ENCODE assay signal across 30 cellular contexts in genomic region chr4:151785484-151786157, GRCh38.
"Had no signal": no experiment of that assay in that cellular context is flagged by ENCODE, and none has a peak within 500 bp of the region (broad histone marks: within the 10 kb centered on the region; RNA-seq: fewer than 3 reads in every experiment).

No MANE protein-coding gene starts in this region.

- H3K27ac Mint-ChIP-seq: activated CD4-positive, alpha-beta T cell treated with anti-CD3 and anti-CD28 coated beads for 36 hours; activated CD8-positive, alpha-beta T cell treated with anti-CD3 and anti-CD28 coated beads, Interleukin-2, amount 10 ng/mL, durations not matched to agents 7 days and 5 days; activated naive CD4-positive, alpha-beta T cell treated with anti-CD3 and anti-CD28 coated beads, Interleukin-2, amount 50 U/mL, for 72 hours; activated T-cell treated with anti-CD3 and anti-CD28 coated beads, Interleukin-2, amount 50 U/mL, for 72 hours; dendritic cell treated with granulocyte-macrophage colony-stimulating factor and Interleukin-4, amounts not matched to agents 40 ng/mL and 50 ng/mL, for 4 days; immature natural killer cell; mesothelial cell of epicardium; stimulated activated naive B cell treated with anti-CD40 and anti-IgM and Interleukin-4, amounts not matched to agents 10 μg/mL and 1 μg/mL and 100 μg/mL, for 72 hours; T-helper 2 cell treated with Interferon-gamma antibody and Interleukin-4, amounts not matched to agents 5 μg/mL and 100 μg/mL, for 36 hours had no signal

- H3K9me3 Mint-ChIP-seq: activated naive CD4-positive, alpha-beta T cell treated with anti-CD3 and anti-CD28 coated beads, Interleukin-2, amount 50 U/mL, for 72 hours; activated T-cell treated with anti-CD3 and anti-CD28 coated beads, Interleukin-2, amount 50 U/mL, for 72 hours; central memory CD8-positive, alpha-beta T cell; dendritic cell treated with granulocyte-macrophage colony-stimulating factor and Interleukin-4, amounts not matched to agents 40 ng/mL and 50 ng/mL, for 4 days; immature natural killer cell; mesothelial cell of epicardium; stimulated activated naive B cell treated with anti-CD40 and anti-IgM and Interleukin-4, amounts not matched to agents 10 μg/mL and 1 μg/mL and 100 μg/mL, for 72 hours; T-helper 2 cell treated with Interferon-gamma antibody and Interleukin-4, amounts not matched to agents 5 μg/mL and 100 μg/mL, for 36 hours had no signal

- H3K4me1 Mint-ChIP-seq: central memory CD8-positive, alpha-beta T cell; immature natural killer cell; naive B cell had no signal

- H3K27me3 Mint-ChIP-seq: activated CD4-positive, alpha-beta T cell treated with anti-CD3 and anti-CD28 coated beads for 36 hours had no signal

- H3K4me3 ChIP-seq: right atrium auricular region, smooth muscle cell, stomach, thyroid gland, upper lobe of right lung had no signal

- H3K4me3 Mint-ChIP-seq: activated CD4-positive, alpha-beta T cell treated with anti-CD3 and anti-CD28 coated beads for 36 hours; activated CD8-positive, alpha-beta T cell treated with anti-CD3 and anti-CD28 coated beads, Interleukin-2, amount 10 ng/mL, durations not matched to agents 7 days and 5 days; activated T-cell treated with anti-CD3 and anti-CD28 coated beads, Interleukin-2, amount 50 U/mL, for 72 hours; central memory CD8-positive, alpha-beta T cell; dendritic cell treated with granulocyte-macrophage colony-stimulating factor and Interleukin-4, amounts not matched to agents 40 ng/mL and 50 ng/mL, for 4 days; immature natural killer cell; mesothelial cell of epicardium; naive B cell; stimulated activated naive B cell treated with anti-CD40 and anti-IgM and Interleukin-4, amounts not matched to agents 10 μg/mL and 1 μg/mL and 100 μg/mL, for 72 hours; T-helper 2 cell treated with Interferon-gamma antibody and Interleukin-4, amounts not matched to agents 5 μg/mL and 100 μg/mL, for 36 hours had no signal

- H3K36me3 ChIP-seq: right atrium auricular region, stomach, thyroid gland, upper lobe of right lung had no signal

- H3K27me3 ChIP-seq: right atrium auricular region, stomach, thyroid gland had no signal

- H3K4me2 ChIP-seq: smooth muscle cell had no signal

- H3K9ac ChIP-seq: parathyroid adenoma had no signal

- DNase-seq: activated CD4-positive, alpha-beta T cell treated with anti-CD3 and anti-CD28 coated beads for 36 hours; activated CD4-positive, CD25-positive, alpha-beta regulatory T cell; activated CD8-positive, alpha-beta T cell treated with anti-CD3 and anti-CD28 coated beads, Interleukin-2, amount 10 ng/mL, durations not matched to agents 7 days and 5 days; activated naive CD4-positive, alpha-beta T cell; activated T-cell treated with anti-CD3 and anti-CD28 coated beads for 4 hours; activated T-cell treated with anti-CD3 and anti-CD28 coated beads, Interleukin-2, amount 50 U/mL, for 72 hours; effector CD4-positive, alpha-beta T cell; immature natural killer cell; kidney; left colon; mammary epithelial cell; naive B cell; nucleus accumbens; stimulated activated CD4-positive, alpha-beta T cell treated with anti-CD3 and anti-CD28 coated beads, Interleukin-2, amount 100 ng/mL, for 24 hours; stimulated activated naive B cell treated with anti-CD40 and anti-IgM and Interleukin-4, amounts not matched to agents 10 μg/mL and 1 μg/mL and 100 μg/mL, for 72 hours; stomach; thyroid gland; upper lobe of right lung had no signal

- H3K36me3 Mint-ChIP-seq: activated naive CD4-positive, alpha-beta T cell treated with anti-CD3 and anti-CD28 coated beads, Interleukin-2, amount 50 U/mL, for 72 hours; immature natural killer cell; mesothelial cell of epicardium; naive B cell; stimulated activated naive B cell treated with anti-CD40 and anti-IgM and Interleukin-4, amounts not matched to agents 10 μg/mL and 1 μg/mL and 100 μg/mL, for 72 hours had no signal

- H2AFZ ChIP-seq: parathyroid adenoma had no signal

- H3K79me2 ChIP-seq: parathyroid adenoma had no signal

- H3K9me3 ChIP-seq: right atrium auricular region, stomach, thyroid gland, upper lobe of right lung had no signal

- FAIRE-seq: bronchial epithelial cell, endometrium, frontal cortex, kidney had no signal

- ATAC-seq: activated CD4-positive, alpha-beta T cell treated with anti-CD3 and anti-CD28 coated beads for 36 hours; activated CD8-positive, alpha-beta T cell treated with anti-CD3 and anti-CD28 coated beads, Interleukin-2, amount 10 ng/mL, durations not matched to agents 7 days and 5 days; activated naive CD4-positive, alpha-beta T cell treated with anti-CD3 and anti-CD28 coated beads, Interleukin-2, amount 50 U/mL, for 72 hours; activated T-cell treated with anti-CD3 and anti-CD28 coated beads, Interleukin-2, amount 50 U/mL, for 72 hours; stimulated activated naive B cell treated with anti-CD40 and anti-IgM and Interleukin-4, amounts not matched to agents 10 μg/mL and 1 μg/mL and 100 μg/mL, for 72 hours; upper lobe of right lung had no signal

- H3K4me1 ChIP-seq: parathyroid adenoma, thyroid gland, upper lobe of right lung had no signal

- H3K27ac ChIP-seq: epithelial cell of prostate, parathyroid adenoma, right atrium auricular region, stomach, thyroid gland, upper lobe of right lung had no signal
